In the genomic region with DNA sequence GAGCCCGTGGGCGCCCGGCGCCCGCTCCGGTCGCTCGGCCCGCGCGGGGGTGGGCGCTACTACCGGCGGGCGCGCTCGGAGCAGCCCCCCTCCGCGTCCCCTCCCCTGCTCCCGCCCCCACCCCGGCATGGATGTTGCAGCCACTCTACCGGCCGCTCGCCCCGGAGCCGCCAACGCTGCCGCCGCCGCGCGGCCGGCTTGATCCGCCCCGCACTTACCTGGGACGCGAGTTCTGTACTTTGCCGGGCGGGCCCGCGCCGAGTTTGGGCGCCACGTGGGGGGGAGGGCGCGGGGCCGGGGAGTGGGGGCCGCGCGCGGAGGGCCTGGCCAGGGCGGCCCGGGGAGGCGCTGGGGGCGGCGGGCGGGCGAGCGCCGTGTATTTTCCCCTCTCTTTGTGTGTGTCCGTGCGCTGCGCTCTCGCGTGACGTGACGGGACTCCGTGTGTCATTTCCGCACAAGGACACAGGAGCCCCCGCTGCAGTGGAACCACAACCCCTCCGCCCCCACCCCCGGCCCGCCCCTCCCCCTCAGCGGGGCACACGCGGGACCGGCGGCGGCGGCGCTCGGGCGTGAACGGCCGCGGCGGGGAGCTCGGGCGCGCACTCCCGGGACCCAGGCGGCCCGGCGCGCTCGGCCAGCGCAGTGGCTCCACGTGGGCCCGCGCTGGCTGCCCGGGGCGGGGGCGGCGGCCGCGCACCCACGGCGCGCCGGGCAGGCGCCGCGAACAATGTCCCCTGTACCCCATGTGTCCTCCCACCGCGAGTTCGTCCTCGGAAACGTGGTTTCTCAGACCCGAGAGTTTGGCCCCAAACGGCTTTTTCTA, we compare ENCODE assay signal across 8 cellular contexts. TPM values are rescaled to one million over a fixed set of nuclear protein-coding genes. Genes with fewer than 3 reads are reported as not detected.
DNase-seq lines count a peak whose midpoint lies in the region; ATAC-seq and TF ChIP-seq lines count a peak whose summit lies in the region.

A gene (minus strand): TSS at position 644 of the 823 bp plus-strand sequence. CDS start 16,230 bp downstream, outside the sequence.

- no peak for TF ChIP-seq CTCF in RWPE2 (IDR thresholded peaks at IDR 0.05; ENCODE audit: poor library complexity, severe bottlenecking)

- H3K27ac ChIP-seq in RWPE2 (ENCODE audit: poor library complexity, severe bottlenecking) (peak within 1 kb of the TSS; percentile 72), adipose tissue (ENCODE audit: low read depth, low read length) (peak within 1 kb of the TSS; percentile 3), right cardiac atrium (ENCODE audit: low read length) (peak within 1 kb of the TSS; percentile 39)

- ATAC-seq in HG03066 (IDR thresholded peaks at IDR 0.05; ENCODE audit: low read depth, unreplicated experiment) (peak; percentile 18), RWPE2 (ENCODE audit: low read depth) (peak; percentile 11; the same call in 1 of the 3 replicates), right cardiac atrium (peak; percentile 31 to 45), sciatic nerve (no peak)

- H3K4me3 ChIP-seq in RWPE2 (ENCODE audit: severe bottlenecking) (peak within 1 kb of the TSS; percentile 63), right cardiac atrium (ENCODE audit: low read length) (peak within 1 kb of the TSS; percentile 100)

- H3K9me3 ChIP-seq in RWPE2 (ENCODE audit: severe bottlenecking): no peaks in the 10 kb centered on the region
- no peaks in the 10 kb centered on the region for H3K9me3 ChIP-seq in right cardiac atrium (ENCODE audit: control insufficient read depth, low read length)

- H3K36me3 ChIP-seq in RWPE2 (ENCODE audit: low read depth): no peaks in the 10 kb centered on the region

- H3K27me3 ChIP-seq in RWPE2 (ENCODE audit: insufficient read depth, poor library complexity, severe bottlenecking) (no peaks in the 10 kb centered on the region), right cardiac atrium (ENCODE audit: control insufficient read depth, insufficient read depth) (no peaks in the 10 kb centered on the region)

- peak; percentile 69 for DNase-seq in NCI-H82 (lab: John Stamatoyannopoulos, UW)
- DNase-seq in NCI-H82 treated with DMSO at 0.1 percent for 48 hours (lab: John Stamatoyannopoulos, UW; ENCODE audit: unreplicated experiment): no peak
- no peak for DNase-seq in RWPE2 (ENCODE audit: low spot score)
- DNase-seq in right cardiac atrium: peak; percentile 52 to 77 (median 77)
- DNase-seq in sciatic nerve (ENCODE audit: low spot score): peak; percentile 63
- DNase-seq in Ammon's horn (ENCODE audit: low spot score): no peak

- 1 to 2% (median 1%) methylated on average over 54 to 118 of the region's 120 CpGs for WGBS in adipose tissue, 3 donors
- WGBS in right cardiac atrium: under 1% methylated on average over 120 of the region's 120 CpGs

- peaks cover 4% of the 10 kb centered on the region for H3K4me1 ChIP-seq in RWPE2 (ENCODE audit: insufficient read depth, poor library complexity, severe bottlenecking)
- peaks cover 3% of the 10 kb centered on the region for H3K4me1 ChIP-seq in right cardiac atrium (ENCODE audit: control insufficient read depth, insufficient read depth, low read length)

- intact Hi-C loops in right cardiac atrium (cut with DNase I): loop anchor here in 1 of 4 donors (5.0 kb wide), 1 partner anchor 88 kb away; a partner anchor contains a TSS
- intact Hi-C loops in sciatic nerve (cut with DNase I): loop anchor here (10.0 kb wide), 1 partner anchor 80 kb away; no protein-coding TSS in a partner anchor

RNA-seq across cellular contexts. Expression of the gene that starts here (rescaled TPM):
- polyA plus RNA-seq in adipose tissue: under 1 TPM; 0.45 to 0.98 (median 0.69) TPM
- 1 to 10 TPM in 2 of 4 donors, under 1 TPM in 2; 0.91 to 1.4 (median 0.97) TPM for total RNA-seq in right cardiac atrium
- 0.36 TPM for polyA plus RNA-seq in right cardiac atrium
- total RNA-seq in sciatic nerve: 2.4 TPM

Comparison
In these comparisons a context has a peak if more than half of its experiments do, and no peak if none do; other contexts are left out.
1. DNase-seq: peak in NCI-H82 (single experiment), right cardiac atrium (3 of 3) and sciatic nerve (single experiment); none in NCI-H82 treated with DMSO at 0.1 percent for 48 hours (single experiment), RWPE2 (single experiment) and Ammon's horn (single experiment).
2. H3K27ac ChIP-seq: peak in every context shown above with its lines; median percentile 72 in RWPE2; 39 in right cardiac atrium; 3 in adipose tissue.